ENCODE assay signal across 12 cellular contexts in the genomic region with DNA sequence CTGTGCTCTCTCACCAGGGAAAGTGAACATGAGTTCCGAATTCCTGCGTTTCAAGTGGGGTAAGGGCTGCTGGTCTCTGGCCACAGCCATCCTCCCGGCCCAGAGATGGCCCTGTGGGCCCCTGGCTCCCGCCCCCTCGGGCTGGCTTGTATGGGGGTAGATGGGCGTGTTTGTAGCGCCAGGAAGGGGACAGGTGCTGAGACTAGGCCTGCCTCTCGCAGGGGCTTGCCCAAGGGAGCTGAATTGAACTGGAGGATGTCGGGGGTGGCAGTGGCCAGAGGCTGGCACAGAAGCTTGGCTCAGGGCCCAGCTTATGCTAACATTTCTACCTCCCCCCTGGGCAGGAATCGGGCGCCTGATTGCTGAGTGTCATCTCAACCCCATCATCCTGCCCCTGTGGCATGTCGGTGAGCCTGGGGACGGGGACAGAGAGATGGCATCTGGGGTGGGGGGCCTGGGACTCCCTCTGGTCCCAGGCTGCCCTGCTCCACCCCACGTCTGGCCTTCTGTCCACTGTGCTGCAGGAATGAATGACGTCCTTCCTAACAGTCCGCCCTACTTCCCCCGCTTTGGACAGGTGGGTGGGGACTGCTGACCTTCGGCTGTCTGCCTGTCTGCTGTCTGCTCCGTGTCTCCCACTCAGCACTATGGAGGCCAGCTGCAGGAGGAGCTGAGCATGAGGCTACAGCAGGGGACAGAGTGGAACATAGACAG. TPM values are rescaled to one million over a fixed set of nuclear protein-coding genes. Genes with fewer than 3 reads are reported as not detected.
DNase-seq lines count a peak whose midpoint lies in the region; ATAC-seq and TF ChIP-seq lines count a peak whose summit lies in the region.
"Had no signal": no experiment of that assay in that cellular context is flagged by ENCODE, and none has a peak within 500 bp of the region (broad histone marks: within the 10 kb centered on the region; RNA-seq: fewer than 3 reads in every experiment).

No MANE protein-coding gene starts in this region.

- H3K4me3 ChIP-seq in SK-N-SH (ENCODE audit: low read depth in 2 of 2, low read length in 1 of 2) (no peak overlapping the region), right lobe of liver (no peak overlapping the region), PC-9 (no peak overlapping the region)

- H3K79me2 ChIP-seq in SK-N-SH (ENCODE audit: insufficient read depth) (no peaks in the 10 kb centered on the region), PC-9 (ENCODE audit: low read depth) (no peaks in the 10 kb centered on the region)

- H4K20me1 ChIP-seq in SK-N-SH (ENCODE audit: insufficient read depth) (no peaks in the 10 kb centered on the region), PC-9 (ENCODE audit: insufficient read depth) (no peaks in the 10 kb centered on the region)

- DNase-seq in NCI-H1092 (lab: John Stamatoyannopoulos, UW), result peak; percentile 51
- DNase-seq in SK-N-SH, result peak; percentile 68
- no peak for DNase-seq in right lobe of liver
- DNase-seq in PC-9, result no peak
- no peak for DNase-seq in left colon
- DNase-seq: activated T-cell treated with anti-CD3 and anti-CD28 coated beads, Interleukin-2, amount 50 U/mL, for 72 hours; Calu3; cerebellar nuclear complex; NCI-H774; stimulated activated CD4-positive, alpha-beta T cell treated with anti-CD3 and anti-CD28 coated beads, Interleukin-1b, Interleukin-23, amount 100 ng/mL, for 48 hours; stimulated activated CD8-positive, alpha-beta memory T cell treated with anti-CD3 and anti-CD28 coated beads, Interleukin-4, amount 100 ng/mL, for 48 hours had no signal

- H3K9me2 ChIP-seq in SK-N-SH (no peaks in the 10 kb centered on the region), PC-9 (ENCODE audit: insufficient read depth) (no peaks in the 10 kb centered on the region)

- no peaks in the 10 kb centered on the region for H3K36me3 ChIP-seq in SK-N-SH (replicated peaks in 1 of 2; ENCODE audit: control insufficient read depth in 1 of 2, insufficient read depth in 2 of 2, low read length in 1 of 2)
- H3K36me3 ChIP-seq in right lobe of liver, result no peaks in the 10 kb centered on the region
- no peaks in the 10 kb centered on the region for H3K36me3 ChIP-seq in PC-9 (ENCODE audit: low read depth)

- H3K9ac ChIP-seq in SK-N-SH, result no peak overlapping the region

- peaks cover 5% of the 10 kb centered on the region for H3K27me3 ChIP-seq in SK-N-SH (ENCODE audit: insufficient read depth)
- H3K27me3 ChIP-seq in right lobe of liver, result no peaks in the 10 kb centered on the region
- no peaks in the 10 kb centered on the region for H3K27me3 ChIP-seq in PC-9 (ENCODE audit: insufficient read depth, low read depth)

- 24% methylated on average over 6 of the region's 19 CpGs for WGBS in SK-N-SH (ENCODE audit: low lambda C conversion rate)
- WGBS in right lobe of liver (ENCODE audit: insufficient coverage, low coverage, low lambda C conversion rate, missing lambda C conversion rate), result 68% methylated on average over 3 of the region's 19 CpGs

- no peak for TF ChIP-seq POLR2A in right lobe of liver (IDR thresholded peaks at IDR 0.05)

- intact Hi-C loops in right lobe of liver (cut with DNase I) (no loop called here), PC-9 (cut with micrococcal nuclease; ENCODE audit: unreplicated experiment) (no loop called here), left colon (cut with DNase I, micrococcal nuclease) (no loop called here)

- H3K9me3 ChIP-seq in SK-N-SH (no peaks in the 10 kb centered on the region), right lobe of liver (no peaks in the 10 kb centered on the region), PC-9 (ENCODE audit: insufficient read depth, low read depth) (no peaks in the 10 kb centered on the region)

- TF ChIP-seq RAD21 in SK-N-SH (IDR thresholded peaks at IDR 0.05; ENCODE audit: low read length), result no peak

- CTCF ChIA-PET in SK-N-SH (lab: Yijun Ruan, JAX) (interaction anchor here (0.8 to 1.7 kb wide), 5 partner anchors 9 to 107 kb away, joined by 3 to 5 read pairs (median 4); a partner anchor contains a TSS), PC-9 (lab: Charles Lee) (no interaction called here)

- TF ChIP-seq EP300 in SK-N-SH (IDR thresholded peaks at IDR 0.05; ENCODE audit: borderline replicate concordance in 1 of 2, low read depth in 1 of 2, low read length in 1 of 2), result no peak

- H3K27ac ChIP-seq in SK-N-SH (ENCODE audit: low read depth in 2 of 2, low read length in 1 of 2) (peak overlapping the region in 1 of 2 experiments; percentile 77; a peak in 2 of 4 replicates), right lobe of liver (no peak overlapping the region), PC-9 (no peak overlapping the region)

- H2AFZ ChIP-seq in SK-N-SH (ENCODE audit: low read depth), result no peak overlapping the region
- no peak overlapping the region for H2AFZ ChIP-seq in PC-9

- no peak overlapping the region for H3K4me2 ChIP-seq in SK-N-SH
- no peak overlapping the region for H3K4me2 ChIP-seq in PC-9

- ATAC-seq in right lobe of liver (peak; percentile 46 to 64 (median 60)), left colon (no peak), GM21360 (IDR thresholded peaks at IDR 0.05; ENCODE audit: unreplicated experiment) (no peak)
- ATAC-seq: activated T-cell treated with anti-CD3 and anti-CD28 coated beads, Interleukin-2, amount 50 U/mL, for 72 hours had no signal

- no TSS peak for BruUV-seq in PC-9 (replicated peaks; lab: Mats Ljungman, UMichigan)

- H3K4me1 ChIP-seq in SK-N-SH (ENCODE audit: control insufficient read depth in 1 of 2, insufficient read depth in 2 of 2, low read depth in 1 of 2, low read length in 1 of 2), result peaks cover 0 to 23% of the 10 kb centered on the region in 2 experiments; a peak in 1 of 4 replicates
- H3K4me1 ChIP-seq in right lobe of liver, result no peaks in the 10 kb centered on the region
- H3K4me1 ChIP-seq in PC-9 (replicated peaks; ENCODE audit: insufficient read depth), result no peaks in the 10 kb centered on the region

- TF ChIP-seq CTCF in SK-N-SH (IDR thresholded peaks at IDR 0.05) (no peak), right lobe of liver (IDR thresholded peaks at IDR 0.05) (no peak), PC-9 (conservative IDR thresholded peaks at IDR 0.05) (no peak)

- H3F3A ChIP-seq in SK-N-SH (replicated peaks; ENCODE audit: insufficient read depth) (no peaks in the 10 kb centered on the region), PC-9 (ENCODE audit: insufficient read depth, low read depth) (no peaks in the 10 kb centered on the region)

- POLR2A ChIA-PET in SK-N-SH (lab: Yijun Ruan, JAX), result interaction anchor here (0.6 to 2.1 kb wide), 7 partner anchors 8 to 127 kb away, joined by 3 to 4 read pairs (median 3); a partner anchor contains a TSS
- POLR2A ChIA-PET in PC-9 (lab: Charles Lee; ENCODE audit: unreplicated experiment), result interaction anchor here (0.7 kb wide), 1 partner anchor 88 kb away, joined by 3 read pairs; no protein-coding TSS in a partner anchor

TF ChIP-seq in SK-N-SH, 30 proteins besides CTCF, POLR2A, EP300 and RAD21 (continues in another document):
- TF ChIP-seq, protein P1, sequence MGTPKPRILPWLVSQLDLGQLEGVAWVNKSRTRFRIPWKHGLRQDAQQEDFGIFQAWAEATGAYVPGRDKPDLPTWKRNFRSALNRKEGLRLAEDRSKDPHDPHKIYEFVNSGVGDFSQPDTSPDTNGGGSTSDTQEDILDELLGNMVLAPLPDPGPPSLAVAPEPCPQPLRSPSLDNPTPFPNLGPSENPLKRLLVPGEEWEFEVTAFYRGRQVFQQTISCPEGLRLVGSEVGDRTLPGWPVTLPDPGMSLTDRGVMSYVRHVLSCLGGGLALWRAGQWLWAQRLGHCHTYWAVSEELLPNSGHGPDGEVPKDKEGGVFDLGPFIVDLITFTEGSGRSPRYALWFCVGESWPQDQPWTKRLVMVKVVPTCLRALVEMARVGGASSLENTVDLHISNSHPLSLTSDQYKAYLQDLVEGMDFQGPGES (IDR thresholded peaks at IDR 0.05; ENCODE audit: low read depth, low read length), result no peak
- TF ChIP-seq FOXJ3 (CRISPR knock-in tag; IDR thresholded peaks at IDR 0.05), result no peak
- TF ChIP-seq MXI1 (IDR thresholded peaks at IDR 0.05; ENCODE audit: low read depth, low read length), result no peak
- no peak for TF ChIP-seq NFIC (IDR thresholded peaks at IDR 0.05; ENCODE audit: borderline replicate concordance)
- TF ChIP-seq RXRA (IDR thresholded peaks at IDR 0.05; ENCODE audit: borderline replicate concordance, low read depth), result no peak
- TF ChIP-seq GATA2 (CRISPR knock-in tag; IDR thresholded peaks at IDR 0.05), result no peak

RNA-seq across cellular contexts. Expression of a gene that starts 8.5 kb away (rescaled TPM):
- polyA plus RNA-seq in SK-N-SH (2012; rRNA removed), result 34.0 and 35.7 TPM in 2 replicates
- polyA plus RNA-seq in SK-N-SH (2012; cell fraction: cytosol; rRNA removed), result 9.7 and 12.5 TPM in 2 replicates
- polyA plus RNA-seq in SK-N-SH (2012; cell fraction: nucleus; rRNA removed), result 280 and 309 TPM in 2 replicates
- total RNA-seq in right lobe of liver (10 to 100 TPM; 12.6 to 23.0 (median 17.3) TPM), PC-9 (2021) (95.8 and 134 TPM in 2 replicates), left colon (10 to 100 TPM; 28.8 to 40.8 TPM)

RNA-seq across cellular contexts. Expression of a gene that starts 8.6 kb away (rescaled TPM):
- 92.2 and 102 TPM in 2 replicates for polyA plus RNA-seq in SK-N-SH (2012; rRNA removed)
- polyA plus RNA-seq in SK-N-SH (2012; cell fraction: cytosol; rRNA removed), result 55.4 and 71.2 TPM in 2 replicates
- polyA plus RNA-seq in SK-N-SH (2012; cell fraction: nucleus; rRNA removed), result 89.4 and 106 TPM in 2 replicates
- 10 to 100 TPM; 26.5 to 41.4 (median 32.4) TPM for total RNA-seq in right lobe of liver
- 112 and 119 TPM in 2 replicates for total RNA-seq in PC-9 (2021)
- 100 to 1,000 TPM; 100 to 105 TPM for total RNA-seq in left colon

RNA-seq across cellular contexts. Expression of a gene that starts 10.8 kb away (rescaled TPM):
- polyA plus RNA-seq in SK-N-SH (2012; rRNA removed), result 18.2 and 22.5 TPM in 2 replicates
- polyA plus RNA-seq in SK-N-SH (2012; cell fraction: cytosol; rRNA removed), result 13.3 and 17.5 TPM in 2 replicates
- 30.6 and 31.9 TPM in 2 replicates for polyA plus RNA-seq in SK-N-SH (2012; cell fraction: nucleus; rRNA removed)
- 10 to 100 TPM; 11.7 to 19.5 (median 14.9) TPM for total RNA-seq in right lobe of liver
- total RNA-seq in PC-9 (2021), result 25.9 and 28.3 TPM in 2 replicates
- 10 to 100 TPM; 23.4 to 26.8 TPM for total RNA-seq in left colon

RNA-seq across cellular contexts. Expression of a gene that starts 17.1 kb away (rescaled TPM):
- 403 and 408 TPM in 2 replicates for polyA plus RNA-seq in SK-N-SH (2012; rRNA removed)
- 185 and 251 TPM in 2 replicates for polyA plus RNA-seq in SK-N-SH (2012; cell fraction: cytosol; rRNA removed)
- polyA plus RNA-seq in SK-N-SH (2012; cell fraction: nucleus; rRNA removed), result 1,346 and 1,658 TPM in 2 replicates
- 10 to 100 TPM; 26.8 to 37.7 (median 30.9) TPM for total RNA-seq in right lobe of liver
- total RNA-seq in PC-9 (2021), result 116 and 123 TPM in 2 replicates
- 10 to 100 TPM; 63.3 to 65.0 TPM for total RNA-seq in left colon

RNA-seq across cellular contexts. Expression of a gene that starts 21.7 kb away (rescaled TPM):
- polyA plus RNA-seq in SK-N-SH (2012; rRNA removed), result 4,562 and 7,172 TPM in 2 replicates
- polyA plus RNA-seq in SK-N-SH (2012; cell fraction: cytosol; rRNA removed), result 3,969 and 6,678 TPM in 2 replicates
- 1,391 and 1,880 TPM in 2 replicates for polyA plus RNA-seq in SK-N-SH (2012; cell fraction: nucleus; rRNA removed)
- total RNA-seq in right lobe of liver, result 1,000 to 10,000 TPM in 5 of 6 experiments, 100 to 1,000 TPM in 1; 899 to 1,899 (median 1,157) TPM
- total RNA-seq in PC-9 (2021), result 3,447 and 3,685 TPM in 2 replicates
- total RNA-seq in left colon, result 1,000 to 10,000 TPM; 2,262 to 2,406 TPM

Comparison
In these comparisons a context has a peak if more than half of its experiments do, and no peak if none do; other contexts are left out.
1. DNase-seq: peak in NCI-H1092 (single experiment) and SK-N-SH (single experiment); none in right lobe of liver (0 of 3), PC-9 (0 of 2) and left colon (0 of 2).
2. ATAC-seq: peak in right lobe of liver (4 of 4); none in left colon (single experiment) and GM21360 (single experiment).